Comparison of ENCODE assay signal across 8 cellular contexts in genomic region chr5:74638776-74639537, GRCh38. TPM values are rescaled to one million over a fixed set of nuclear protein-coding genes. Genes with fewer than 3 reads are reported as not detected.
A peak's percentile ranks its signal among the peaks of the same experiment; 100 is the strongest.
DNase-seq lines count a peak whose midpoint lies in the region; ATAC-seq and TF ChIP-seq lines count a peak whose summit lies in the region.

No MANE protein-coding gene starts in this region.

- no peak for TF ChIP-seq CTCF in CD4-positive, alpha-beta T cell (IDR thresholded peaks at IDR 0.05)
- TF ChIP-seq CTCF in kidney epithelial cell (IDR thresholded peaks at IDR 0.05; ENCODE audit: insufficient read depth, low read length, poor library complexity, severe bottlenecking) = no peak

- no peak overlapping the region for H3K27ac ChIP-seq in CD4-positive, alpha-beta T cell (ENCODE audit: low read depth, low read length)
- peak overlapping the region; percentile 9 for H3K27ac ChIP-seq in thymus (ENCODE audit: low read depth)

- peaks cover 37% of the 10 kb centered on the region for H3K4me1 Mint-ChIP-seq in CD4-positive, alpha-beta T cell (ENCODE audit: low read depth)
- peaks cover 22% of the 10 kb centered on the region for H3K4me1 Mint-ChIP-seq in activated T-helper 2 cell treated with anti-CD3 and anti-CD28 coated beads, Interferon-gamma antibody, Interleukin-2, Interleukin-4, amounts not matched to agents 10 μg/mL and 5 μg/mL and 100 μg/mL, durations not matched to agents 14 hours and 24 hours and 36 hours (ENCODE audit: low read depth)

- POLR2A ChIA-PET in CD4-positive, alpha-beta T cell (lab: Charles Lee) = interaction anchor here (1.7 to 2.8 kb wide), 2 partner anchors 9 to 62 kb away, joined by 4 to 32 read pairs; no protein-coding TSS in a partner anchor

- CTCF ChIA-PET in CD4-positive, alpha-beta T cell (lab: Charles Lee) = interaction anchor here (1.2 kb wide), 1 partner anchor 8 kb away, joined by 4 read pairs; no protein-coding TSS in a partner anchor

- peaks cover 5% of the 10 kb centered on the region for H3K27me3 Mint-ChIP-seq in CD4-positive, alpha-beta T cell
- H3K27me3 Mint-ChIP-seq in activated T-helper 2 cell treated with anti-CD3 and anti-CD28 coated beads, Interferon-gamma antibody, Interleukin-2, Interleukin-4, amounts not matched to agents 10 μg/mL and 5 μg/mL and 100 μg/mL, durations not matched to agents 14 hours and 24 hours and 36 hours (ENCODE audit: low read depth) = peaks cover 75% of the 10 kb centered on the region

- peak overlapping the region; percentile 75 for H3K27ac Mint-ChIP-seq in CD4-positive, alpha-beta T cell
- H3K27ac Mint-ChIP-seq in activated T-helper 2 cell treated with anti-CD3 and anti-CD28 coated beads, Interferon-gamma antibody, Interleukin-2, Interleukin-4, amounts not matched to agents 10 μg/mL and 5 μg/mL and 100 μg/mL, durations not matched to agents 14 hours and 24 hours and 36 hours = no peak overlapping the region

- intact Hi-C loops in CD4-positive, alpha-beta T cell (cut with DNase I, micrococcal nuclease) = no loop called here
- intact Hi-C loops in activated T-helper 2 cell treated with anti-CD3 and anti-CD28 coated beads, Interferon-gamma antibody, Interleukin-2, Interleukin-4, amounts not matched to agents 10 μg/mL and 5 μg/mL and 100 μg/mL, durations not matched to agents 14 hours and 24 hours and 36 hours (cut with micrococcal nuclease) = loop anchor here (1.0 kb wide), 1 partner anchor 8 kb away; no protein-coding TSS in a partner anchor

- peak; percentile 10 for ATAC-seq in CD4-positive, alpha-beta T cell (ENCODE audit: poor library complexity)
- ATAC-seq in GM18907 (IDR thresholded peaks at IDR 0.05; ENCODE audit: unreplicated experiment) (peak; percentile 34), HG03342 (IDR thresholded peaks at IDR 0.05; ENCODE audit: unreplicated experiment) (peak; percentile 32), GM18498 (IDR thresholded peaks at IDR 0.05; ENCODE audit: unreplicated experiment) (no peak)

- H3K4me3 ChIP-seq in kidney epithelial cell (ENCODE audit: low read depth, low read length) (peak overlapping the region; percentile 97), thymus (ENCODE audit: low read length) (peak overlapping the region; percentile 52)

- DNase-seq in CD4-positive, alpha-beta T cell = no peak
- no peak for DNase-seq in activated T-helper 2 cell treated with anti-CD3 and anti-CD28 coated beads, Interferon-gamma antibody, Interleukin-2, Interleukin-4, amounts not matched to agents 10 μg/mL and 5 μg/mL and 100 μg/mL, durations not matched to agents 14 hours and 24 hours and 36 hours (ENCODE audit: low spot score)
- DNase-seq in kidney epithelial cell (ENCODE audit: low read depth) = no peak
- DNase-seq in COLO829 (ENCODE audit: low spot score) = no peak

- peak overlapping the region; percentile 84 for H3K4me3 Mint-ChIP-seq in CD4-positive, alpha-beta T cell
- H3K4me3 Mint-ChIP-seq in activated T-helper 2 cell treated with anti-CD3 and anti-CD28 coated beads, Interferon-gamma antibody, Interleukin-2, Interleukin-4, amounts not matched to agents 10 μg/mL and 5 μg/mL and 100 μg/mL, durations not matched to agents 14 hours and 24 hours and 36 hours (ENCODE audit: low read depth) = peak overlapping the region; percentile 79

- peaks cover 12% of the 10 kb centered on the region for H3K4me1 ChIP-seq in thymus (ENCODE audit: control insufficient read depth, insufficient read depth, low read length)

- H3K36me3 Mint-ChIP-seq in CD4-positive, alpha-beta T cell (ENCODE audit: low read depth) = peaks cover 7% of the 10 kb centered on the region
- H3K36me3 Mint-ChIP-seq in activated T-helper 2 cell treated with anti-CD3 and anti-CD28 coated beads, Interferon-gamma antibody, Interleukin-2, Interleukin-4, amounts not matched to agents 10 μg/mL and 5 μg/mL and 100 μg/mL, durations not matched to agents 14 hours and 24 hours and 36 hours (ENCODE audit: low read depth) = no peaks in the 10 kb centered on the region

- H3K36me3 ChIP-seq in kidney epithelial cell (ENCODE audit: control insufficient read depth, insufficient read depth, low read length) = peaks cover 4% of the 10 kb centered on the region
- H3K36me3 ChIP-seq in thymus (ENCODE audit: control insufficient read depth, insufficient read depth) = peaks cover 14% of the 10 kb centered on the region

- H3K27me3 ChIP-seq in CD4-positive, alpha-beta T cell (ENCODE audit: control insufficient read depth, insufficient read depth, low read length) = peaks cover 6% of the 10 kb centered on the region
- H3K27me3 ChIP-seq in kidney epithelial cell (ENCODE audit: control insufficient read depth, insufficient read depth, low read length) = no peaks in the 10 kb centered on the region
- no peaks in the 10 kb centered on the region for H3K27me3 ChIP-seq in thymus (ENCODE audit: control insufficient read depth, insufficient read depth)

- WGBS in thymus = 47% methylated on average over 7 of the region's 7 CpGs

- no peaks in the 10 kb centered on the region for H3K9me3 Mint-ChIP-seq in CD4-positive, alpha-beta T cell
- H3K9me3 Mint-ChIP-seq in activated T-helper 2 cell treated with anti-CD3 and anti-CD28 coated beads, Interferon-gamma antibody, Interleukin-2, Interleukin-4, amounts not matched to agents 10 μg/mL and 5 μg/mL and 100 μg/mL, durations not matched to agents 14 hours and 24 hours and 36 hours = no peaks in the 10 kb centered on the region

- no peaks in the 10 kb centered on the region for H3K9me3 ChIP-seq in CD4-positive, alpha-beta T cell (ENCODE audit: control insufficient read depth, low read length)
- H3K9me3 ChIP-seq in thymus (ENCODE audit: control insufficient read depth) = no peaks in the 10 kb centered on the region

RNA-seq across cellular contexts. Expression of gene ENC1, which starts 1.6 kb away (rescaled TPM):
- 10 to 100 TPM; 39.6 to 40.1 TPM for total RNA-seq in CD4-positive, alpha-beta T cell
- total RNA-seq in activated T-helper 2 cell treated with anti-CD3 and anti-CD28 coated beads, Interferon-gamma antibody, Interleukin-2, Interleukin-4, amounts not matched to agents 10 μg/mL and 5 μg/mL and 100 μg/mL, durations not matched to agents 14 hours and 24 hours and 36 hours = 0.87 and 1.2 TPM in 2 replicates
- total RNA-seq in kidney epithelial cell = 72.5 and 104 TPM in 2 replicates
- 8.4 TPM for polyA plus RNA-seq in thymus

RNA-seq across cellular contexts. Expression of gene HEXB, which starts 46.1 kb away (rescaled TPM):
- total RNA-seq in CD4-positive, alpha-beta T cell = 10 to 100 TPM; 31.9 to 33.8 TPM
- total RNA-seq in activated T-helper 2 cell treated with anti-CD3 and anti-CD28 coated beads, Interferon-gamma antibody, Interleukin-2, Interleukin-4, amounts not matched to agents 10 μg/mL and 5 μg/mL and 100 μg/mL, durations not matched to agents 14 hours and 24 hours and 36 hours = 56.6 and 59.0 TPM in 2 replicates
- 101 and 122 TPM in 2 replicates for total RNA-seq in kidney epithelial cell
- 93.1 TPM for polyA plus RNA-seq in thymus

Comparison
In these comparisons a context has a peak if more than half of its experiments do, and no peak if none do; other contexts are left out.
1. RNA of gene ENC1, which starts 1.6 kb away (total RNA-seq): 72.5 to 104 TPM in kidney epithelial cell and 39.6 to 40.1 TPM in CD4-positive, alpha-beta T cell; 0.87 to 1.2 TPM in activated T-helper 2 cell treated with anti-CD3 and anti-CD28 coated beads, Interferon-gamma antibody, Interleukin-2, Interleukin-4, amounts not matched to agents 10 μg/mL and 5 μg/mL and 100 μg/mL, durations not matched to agents 14 hours and 24 hours and 36 hours; every median in the first group is over 10 times any median in the second.